19 cellular contexts compared by ENCODE assay signal in genomic region chr10:18401416-18402195, GRCh38.
A peak's percentile ranks its signal among the peaks of the same experiment; 100 is the strongest.
DNase-seq lines count a peak whose midpoint lies in the region; ATAC-seq and TF ChIP-seq lines count a peak whose summit lies in the region.
"Had no signal": no experiment of that assay in that cellular context is flagged by ENCODE, and none has a peak within 500 bp of the region (broad histone marks: within the 10 kb centered on the region; RNA-seq: fewer than 3 reads in every experiment).

No MANE protein-coding gene starts in this region.

- no peaks in the 10 kb centered on the region for H3K36me3 Mint-ChIP-seq in Caco-2 (ENCODE audit: insufficient read depth, unreplicated experiment)
- H3K36me3 Mint-ChIP-seq: immature natural killer cell; stimulated activated memory B cell treated with anti-CD40 and anti-IgM and Interleukin-4, amounts not matched to agents 10 μg/mL and 1 μg/mL and 100 μg/mL, for 72 hours had no signal

- no peaks in the 10 kb centered on the region for H3K27me3 Mint-ChIP-seq in Caco-2 (ENCODE audit: insufficient read depth, unreplicated experiment)
- H3K27me3 Mint-ChIP-seq: stimulated activated memory B cell treated with anti-CD40 and anti-IgM and Interleukin-4, amounts not matched to agents 10 μg/mL and 1 μg/mL and 100 μg/mL, for 72 hours had no signal

- no peaks in the 10 kb centered on the region for H4K20me1 ChIP-seq in OCI-LY3 (ENCODE audit: insufficient read depth, low read length)

- H3K36me3 ChIP-seq in Caco-2 (ENCODE audit: control insufficient read depth, insufficient read depth, low read length) (no peaks in the 10 kb centered on the region), OCI-LY3 (replicated peaks; ENCODE audit: low read depth, low read length) (no peaks in the 10 kb centered on the region), mucosa of descending colon (ENCODE audit: low read depth) (no peaks in the 10 kb centered on the region)
- H3K36me3 ChIP-seq: ascending aorta had no signal

- peak overlapping the region; percentile 96 for H3K4me2 ChIP-seq in OCI-LY3 (ENCODE audit: low read length)

- H3K79me2 ChIP-seq in OCI-LY3 (ENCODE audit: low read length), result no peaks in the 10 kb centered on the region
- H3K79me2 ChIP-seq: parathyroid adenoma had no signal

- no peak overlapping the region for H3K27ac ChIP-seq in OCI-LY3 (ENCODE audit: low read length)
- peak overlapping the region in 57 of 59 donors; percentile 13 to 91 (median 78) for H3K27ac ChIP-seq in dorsolateral prefrontal cortex
- H3K27ac ChIP-seq: ascending aorta, parathyroid adenoma had no signal

- no peak for TF ChIP-seq CTCF in Caco-2 (IDR thresholded peaks at IDR 0.05; ENCODE audit: insufficient read depth in 1 of 2, low read depth in 1 of 2, low read length in 1 of 2, severe bottlenecking in 1 of 2, unreplicated experiment in 1 of 2)
- no peak for TF ChIP-seq CTCF in OCI-LY3 (IDR thresholded peaks at IDR 0.05; ENCODE audit: low read depth, low read length)
- no peak for TF ChIP-seq CTCF in dorsolateral prefrontal cortex (IDR thresholded peaks at IDR 0.05 in 54 of 56, conservative IDR thresholded peaks at IDR 0.05 in 2 of 56; ENCODE audit: low read depth in 1 of 56, partially characterized antibody in 56 of 56)
- TF ChIP-seq CTCF in mucosa of descending colon (IDR thresholded peaks at IDR 0.05), result no peak

- H3K9me3 ChIP-seq in Caco-2, result no peaks in the 10 kb centered on the region
- H3K9me3 ChIP-seq in OCI-LY3 (ENCODE audit: insufficient read depth, low read length), result no peaks in the 10 kb centered on the region
- H3K9me3 ChIP-seq in mucosa of descending colon, result no peaks in the 10 kb centered on the region
- H3K9me3 ChIP-seq: ascending aorta had no signal

- H3K9me3 Mint-ChIP-seq in Caco-2 (ENCODE audit: unreplicated experiment), result no peaks in the 10 kb centered on the region
- H3K9me3 Mint-ChIP-seq: central memory CD8-positive, alpha-beta T cell; immature natural killer cell; stimulated activated memory B cell treated with anti-CD40 and anti-IgM and Interleukin-4, amounts not matched to agents 10 μg/mL and 1 μg/mL and 100 μg/mL, for 72 hours had no signal

- peak overlapping the region; percentile 72 for H3K4me3 Mint-ChIP-seq in Caco-2 (ENCODE audit: unreplicated experiment)
- H3K4me3 Mint-ChIP-seq: central memory CD8-positive, alpha-beta T cell; immature natural killer cell; stimulated activated memory B cell treated with anti-CD40 and anti-IgM and Interleukin-4, amounts not matched to agents 10 μg/mL and 1 μg/mL and 100 μg/mL, for 72 hours; T-helper 17 cell had no signal

- peaks cover 16% of the 10 kb centered on the region for H3K4me1 Mint-ChIP-seq in Caco-2 (ENCODE audit: low read depth, unreplicated experiment)
- H3K4me1 Mint-ChIP-seq: immature natural killer cell had no signal

- DNase-seq in Caco-2 (no peak), dorsolateral prefrontal cortex (peak in 1 of 10 donors; percentile 59), mucosa of descending colon (peak in 1 of 3 donors; percentile 35), hypothalamus (lab: John Stamatoyannopoulos, UW) (no peak), GDM1 (lab: John Stamatoyannopoulos, UW) (no peak)
- no peak for DNase-seq in effector CD8-positive, alpha-beta T cell (lab: John Stamatoyannopoulos, UW)
- DNase-seq: activated CD4-positive, alpha-beta T cell treated with anti-CD3 and anti-CD28 coated beads, Interleukin-2, amount 50 U/mL, for 4 hours; activated naive CD4-positive, alpha-beta T cell; immature natural killer cell; NCI-H187; T-helper 17 cell had no signal

- H3K27me3 ChIP-seq in Caco-2 (replicated peaks; ENCODE audit: control insufficient read depth, insufficient read depth, low read length) (no peaks in the 10 kb centered on the region), OCI-LY3 (ENCODE audit: low read depth, low read length) (peaks cover 9% of the 10 kb centered on the region; the same call in 1 of the 2 replicates), dorsolateral prefrontal cortex (peaks cover 0 to 6% (median 0%) of the 10 kb centered on the region in 45 donors)
- H3K27me3 ChIP-seq: ascending aorta had no signal

- H3K27ac Mint-ChIP-seq in Caco-2 (ENCODE audit: unreplicated experiment), result peak overlapping the region; percentile 17
- H3K27ac Mint-ChIP-seq: immature natural killer cell; stimulated activated memory B cell treated with anti-CD40 and anti-IgM and Interleukin-4, amounts not matched to agents 10 μg/mL and 1 μg/mL and 100 μg/mL, for 72 hours; T-helper 17 cell had no signal

- BruUV-seq in Caco-2 (replicated peaks; lab: Mats Ljungman, UMichigan), result no TSS peak

- H3K4me3 ChIP-seq in Caco-2 (ENCODE audit: low read depth, low read length), result peak overlapping the region; percentile 39; the same call in 1 of the 2 replicates
- peak overlapping the region; percentile 87 for H3K4me3 ChIP-seq in OCI-LY3 (ENCODE audit: low read length)
- H3K4me3 ChIP-seq in dorsolateral prefrontal cortex, result peak overlapping the region in 58 of 59 donors; percentile 33 to 73 (median 58)
- no peak overlapping the region for H3K4me3 ChIP-seq in mucosa of descending colon
- H3K4me3 ChIP-seq: lung had no signal

- peak overlapping the region; percentile 66; the same call in 1 of the 2 replicates for H3K9ac ChIP-seq in OCI-LY3 (ENCODE audit: low read length)
- H3K9ac ChIP-seq: parathyroid adenoma had no signal

- intact Hi-C loops in Caco-2 (cut with micrococcal nuclease; ENCODE audit: unreplicated experiment), result loop anchor here (5.0 kb wide), 1 partner anchor 271 kb away; no protein-coding TSS in a partner anchor
- intact Hi-C loops in dorsolateral prefrontal cortex (cut with DNase I), result loop anchor here in 1 of 2 donors (2.0 kb wide), 1 partner anchor 141 kb away; no protein-coding TSS in a partner anchor
- intact Hi-C loops in mucosa of descending colon (cut with DNase I, micrococcal nuclease), result no loop called here

- POLR2A ChIA-PET in Caco-2 (lab: Charles Lee), result interaction anchor here (0.7 kb wide), 1 partner anchor 257 kb away, joined by 4 read pairs; no protein-coding TSS in a partner anchor

- H3K4me1 ChIP-seq in Caco-2, result peaks cover 6% of the 10 kb centered on the region; the same call in 1 of the 2 replicates
- H3K4me1 ChIP-seq in OCI-LY3 (ENCODE audit: low read length), result peaks cover 34% of the 10 kb centered on the region
- no peaks in the 10 kb centered on the region for H3K4me1 ChIP-seq in mucosa of descending colon (ENCODE audit: low read depth)
- H3K4me1 ChIP-seq: ascending aorta, parathyroid adenoma had no signal

- CTCF ChIA-PET in Caco-2 (lab: Charles Lee), result no interaction called here

- ATAC-seq in mucosa of descending colon, result peak; percentile 15
- ATAC-seq in GM21529 (IDR thresholded peaks at IDR 0.05; ENCODE audit: unreplicated experiment), result no peak
- ATAC-seq: Panc1; stimulated activated memory B cell treated with anti-CD40 and anti-IgM and Interleukin-4, amounts not matched to agents 10 μg/mL and 1 μg/mL and 100 μg/mL, for 72 hours; T-helper 17 cell had no signal

- H2AFZ ChIP-seq in OCI-LY3 (ENCODE audit: low read depth, low read length), result peak overlapping the region; percentile 69; the same call in 1 of the 2 replicates
- H2AFZ ChIP-seq: parathyroid adenoma had no signal
